Comparison of ENCODE assay signal across 12 cellular contexts in genomic region chr9:31519011-31519410, GRCh38.
DNase-seq lines count a peak whose midpoint lies in the region; ATAC-seq and TF ChIP-seq lines count a peak whose summit lies in the region.
"Had no signal": no experiment of that assay in that cellular context is flagged by ENCODE, and none has a peak within 500 bp of the region (broad histone marks: within the 10 kb centered on the region; RNA-seq: fewer than 3 reads in every experiment).

No MANE protein-coding gene starts in this region.

- H2AFZ ChIP-seq in MM.1S (ENCODE audit: low read length), result peak overlapping the region; percentile 27; the same call in 1 of the 2 replicates

- no peaks in the 10 kb centered on the region for H3K4me1 ChIP-seq in MM.1S (ENCODE audit: low read length)
- H3K4me1 ChIP-seq: heart right ventricle had no signal

- H3K27me3 ChIP-seq in MM.1S (replicated peaks; ENCODE audit: insufficient read depth, low read length), result no peaks in the 10 kb centered on the region

- H3K4me3 ChIP-seq in MM.1S (ENCODE audit: low read length), result no peak overlapping the region
- H3K4me3 ChIP-seq: heart right ventricle, SK-N-MC had no signal

- peak; percentile 81 for ATAC-seq in GM18502 (IDR thresholded peaks at IDR 0.05; ENCODE audit: poor library complexity, unreplicated experiment)
- peak; percentile 91 for ATAC-seq in GM21360 (IDR thresholded peaks at IDR 0.05; ENCODE audit: unreplicated experiment)
- no peak for ATAC-seq in GM21515 (IDR thresholded peaks at IDR 0.05; ENCODE audit: unreplicated experiment)
- ATAC-seq: heart right ventricle had no signal

- DNase-seq in MM.1S (peak; percentile 23), islet precursor cell (peak; percentile 56), NCI-H774 (lab: John Stamatoyannopoulos, UW) (no peak), SIG-M5 (lab: John Stamatoyannopoulos, UW) (no peak), NOMO-1 treated with DMSO at 0.1 percent for 48 hours (lab: John Stamatoyannopoulos, UW; ENCODE audit: unreplicated experiment) (no peak)
- DNase-seq: heart right ventricle, IMR-90, occipital lobe had no signal

- no peaks in the 10 kb centered on the region for H3F3A ChIP-seq in MM.1S (ENCODE audit: insufficient read depth, low read length)

- TF ChIP-seq CTCF in MM.1S (IDR thresholded peaks at IDR 0.05; ENCODE audit: low read length), result no peak

- no peak overlapping the region for H3K9ac ChIP-seq in MM.1S (ENCODE audit: low read length)

- H3K36me3 ChIP-seq in MM.1S (replicated peaks; ENCODE audit: insufficient read depth, low read length), result no peaks in the 10 kb centered on the region
- H3K36me3 ChIP-seq: heart right ventricle had no signal

- no peaks in the 10 kb centered on the region for H4K20me1 ChIP-seq in MM.1S (ENCODE audit: insufficient read depth, low read length)

- H3K4me2 ChIP-seq in MM.1S (ENCODE audit: low read depth, low read length), result no peak overlapping the region

- no peaks in the 10 kb centered on the region for H3K79me2 ChIP-seq in MM.1S (ENCODE audit: low read length)

- H3K27ac ChIP-seq in MM.1S (ENCODE audit: low read length), result no peak overlapping the region
- H3K27ac ChIP-seq: heart right ventricle, SK-N-MC had no signal

- H3K9me2 ChIP-seq in MM.1S (replicated peaks; ENCODE audit: insufficient read depth, low read length), result no peaks in the 10 kb centered on the region

- no peaks in the 10 kb centered on the region for H3K9me3 ChIP-seq in MM.1S (replicated peaks; ENCODE audit: insufficient read depth, low read length)
- H3K9me3 ChIP-seq: heart right ventricle had no signal

Comparison
In these comparisons a context has a peak if more than half of its experiments do, and no peak if none do; other contexts are left out.
1. DNase-seq: peak in MM.1S (single experiment) and islet precursor cell (single experiment); none in NCI-H774 (single experiment), SIG-M5 (single experiment) and NOMO-1 treated with DMSO at 0.1 percent for 48 hours (single experiment).